ENCODE assay signal across 7 cellular contexts in the genomic region with DNA sequence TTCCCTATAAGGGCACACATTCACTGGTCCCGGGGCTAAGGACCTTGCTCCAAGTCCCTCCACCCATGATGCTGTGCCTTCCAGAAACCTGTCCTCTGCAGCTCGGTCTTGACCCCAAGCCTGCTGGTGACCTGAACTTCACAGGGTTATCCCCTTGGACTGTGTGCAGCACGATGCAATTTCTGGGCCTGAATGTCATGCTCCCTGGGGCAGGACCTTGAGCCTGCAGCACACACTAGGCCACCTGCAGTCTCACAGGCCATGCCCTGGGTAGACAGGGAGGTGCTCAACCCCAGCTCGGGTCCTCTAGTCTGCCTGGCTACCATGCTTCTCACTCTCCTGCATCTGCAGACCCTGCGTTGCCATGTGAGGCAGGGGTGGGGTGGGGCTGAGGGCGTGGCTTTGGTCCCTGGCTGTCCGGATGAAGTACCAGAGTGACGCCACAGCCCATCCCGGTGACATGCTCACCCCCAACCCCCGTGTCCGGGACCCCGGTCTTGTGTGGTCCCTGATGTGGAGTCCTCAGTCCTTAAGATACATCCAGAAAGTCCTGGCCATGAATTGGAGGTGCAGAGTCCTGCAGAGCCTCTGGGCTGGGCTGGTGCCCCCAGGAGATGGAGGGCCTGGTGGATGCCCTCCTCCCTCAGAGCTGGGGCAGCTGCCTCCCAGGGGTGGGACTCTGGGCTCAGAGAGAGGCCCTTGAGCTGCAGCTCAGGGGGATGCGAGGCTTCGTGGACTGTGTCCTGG.
DNase-seq lines count a peak whose midpoint lies in the region; ATAC-seq and TF ChIP-seq lines count a peak whose summit lies in the region.
"Not testable (repeated sequence)": the region's sequence is repeated elsewhere in the genome, so short reads cannot be mapped to it uniquely, and the experiment has no call there.

No MANE protein-coding gene starts in this region.

- peaks cover 10% of the 10 kb centered on the region for H3K79me2 ChIP-seq in OCI-LY3 (ENCODE audit: low read length)

- CTCF ChIA-PET in activated B cell treated with CpG ODN at 0.5 μM for 24 hours (lab: Charles Lee): not testable (repeated sequence)

- POLR2A ChIA-PET in activated B cell treated with CpG ODN at 0.5 μM for 24 hours (lab: Charles Lee): interaction anchor here (1.4 to 3.1 kb wide), 3 partner anchors 11 to 66 kb away, joined by 3 to 13 read pairs (median 4); no protein-coding TSS in a partner anchor

- not testable (repeated sequence) for H3K4me3 Mint-ChIP-seq in activated B cell treated with CpG ODN at 0.5 μM for 24 hours; chondrocyte (ENCODE audit: unreplicated experiment); stimulated activated memory B cell treated with anti-CD40 and anti-IgM and Interleukin-4, amounts not matched to agents 10 μg/mL and 1 μg/mL and 100 μg/mL, for 72 hours
- H3K4me3 Mint-ChIP-seq in naive B cell: peak overlapping the region in 2 of 8 donors; percentile 37 to 56

- not testable (repeated sequence) for TF ChIP-seq CTCF in OCI-LY3 (IDR thresholded peaks at IDR 0.05; ENCODE audit: low read depth, low read length); activated B cell treated with CpG ODN at 0.5 μM for 24 hours (IDR thresholded peaks at IDR 0.05); chondrocyte (IDR thresholded peaks at IDR 0.05); left lung (IDR thresholded peaks at IDR 0.05)

- peaks cover 50% of the 10 kb centered on the region for H3K4me1 ChIP-seq in OCI-LY3 (ENCODE audit: low read length)
- H3K4me1 ChIP-seq in left lung: not testable (repeated sequence)

- not testable (repeated sequence) for DNase-seq in activated B cell treated with CpG ODN at 0.5 μM for 24 hours
- DNase-seq in chondrocyte (ENCODE audit: low spot score) (peak; percentile 90), left lung (peak; percentile 29), naive B cell (peak; percentile 27)

- peak overlapping the region; percentile 74 for H3K27ac ChIP-seq in OCI-LY3 (ENCODE audit: low read length)
- not testable (repeated sequence) for H3K27ac ChIP-seq in left lung

- peak overlapping the region; percentile 47 for H3K4me2 ChIP-seq in OCI-LY3 (ENCODE audit: low read length)

- H2AFZ ChIP-seq in OCI-LY3 (ENCODE audit: low read depth, low read length): not testable (repeated sequence)

- not testable (repeated sequence) for H3K27me3 Mint-ChIP-seq in activated B cell treated with CpG ODN at 0.5 μM for 24 hours; chondrocyte (ENCODE audit: low read depth); naive B cell; stimulated activated memory B cell treated with anti-CD40 and anti-IgM and Interleukin-4, amounts not matched to agents 10 μg/mL and 1 μg/mL and 100 μg/mL, for 72 hours

- H3K36me3 ChIP-seq in OCI-LY3 (replicated peaks; ENCODE audit: low read depth, low read length); left lung: not testable (repeated sequence)

- H3K27ac Mint-ChIP-seq in activated B cell treated with CpG ODN at 0.5 μM for 24 hours (peak overlapping the region; percentile 75), naive B cell (peak overlapping the region in 3 of 6 donors; percentile 52 to 86 (median 64))
- H3K27ac Mint-ChIP-seq in chondrocyte (ENCODE audit: unreplicated experiment): not testable (repeated sequence)
- peak overlapping the region; percentile 42 for H3K27ac Mint-ChIP-seq in stimulated activated memory B cell treated with anti-CD40 and anti-IgM and Interleukin-4, amounts not matched to agents 10 μg/mL and 1 μg/mL and 100 μg/mL, for 72 hours

- peak; percentile 23 for ATAC-seq in HG02610 (IDR thresholded peaks at IDR 0.05; ENCODE audit: unreplicated experiment)
- ATAC-seq in activated B cell treated with CpG ODN at 0.5 μM for 24 hours (ENCODE audit: low read depth): peak; percentile 32
- ATAC-seq in left lung: not testable (repeated sequence)
- peak; percentile 30 to 41 for ATAC-seq in naive B cell (ENCODE audit: low read depth in 2 of 2)
- peak; percentile 52 for ATAC-seq in stimulated activated memory B cell treated with anti-CD40 and anti-IgM and Interleukin-4, amounts not matched to agents 10 μg/mL and 1 μg/mL and 100 μg/mL, for 72 hours

- H3K36me3 Mint-ChIP-seq in activated B cell treated with CpG ODN at 0.5 μM for 24 hours (ENCODE audit: low read depth): peaks cover 16% of the 10 kb centered on the region
- not testable (repeated sequence) for H3K36me3 Mint-ChIP-seq in chondrocyte (ENCODE audit: low read depth); naive B cell; stimulated activated memory B cell treated with anti-CD40 and anti-IgM and Interleukin-4, amounts not matched to agents 10 μg/mL and 1 μg/mL and 100 μg/mL, for 72 hours

- intact Hi-C loops in activated B cell treated with CpG ODN at 0.5 μM for 24 hours (cut with micrococcal nuclease); left lung (cut with DNase I): not testable (repeated sequence)

- peaks cover 29% of the 10 kb centered on the region for H3K4me1 Mint-ChIP-seq in activated B cell treated with CpG ODN at 0.5 μM for 24 hours
- not testable (repeated sequence) for H3K4me1 Mint-ChIP-seq in chondrocyte (ENCODE audit: low read depth)
- peaks cover 7 to 10% (median 7%) of the 10 kb centered on the region in 3 donors for H3K4me1 Mint-ChIP-seq in naive B cell
- H3K4me1 Mint-ChIP-seq in stimulated activated memory B cell treated with anti-CD40 and anti-IgM and Interleukin-4, amounts not matched to agents 10 μg/mL and 1 μg/mL and 100 μg/mL, for 72 hours: peaks cover 12% of the 10 kb centered on the region

- not testable (repeated sequence) for H3K9me3 Mint-ChIP-seq in activated B cell treated with CpG ODN at 0.5 μM for 24 hours; naive B cell; stimulated activated memory B cell treated with anti-CD40 and anti-IgM and Interleukin-4, amounts not matched to agents 10 μg/mL and 1 μg/mL and 100 μg/mL, for 72 hours
- H3K9me3 Mint-ChIP-seq in chondrocyte (ENCODE audit: low read depth): peaks cover 45% of the 10 kb centered on the region

- not testable (repeated sequence) for H3K9me3 ChIP-seq in OCI-LY3 (ENCODE audit: insufficient read depth, low read length); left lung

- peaks cover 21% of the 10 kb centered on the region for H3K27me3 ChIP-seq in OCI-LY3 (ENCODE audit: low read depth, low read length)
- H3K27me3 ChIP-seq in left lung: peaks cover 0 to 69% of the 10 kb centered on the region in 2 donors

- H3K4me3 ChIP-seq in OCI-LY3 (ENCODE audit: low read length); left lung: not testable (repeated sequence)

- not testable (repeated sequence) for H4K20me1 ChIP-seq in OCI-LY3 (ENCODE audit: insufficient read depth, low read length)

- H3K9ac ChIP-seq in OCI-LY3 (ENCODE audit: low read length): peak overlapping the region; percentile 30; the same call in 1 of the 2 replicates
